Comparison of ENCODE assay signal across 11 cellular contexts in genomic region chr9:98709968-98710965, GRCh38. TPM values are rescaled to one million over a fixed set of nuclear protein-coding genes. Genes with fewer than 3 reads are reported as not detected.
DNase-seq lines count a peak whose midpoint lies in the region; ATAC-seq, FAIRE-seq and TF ChIP-seq lines count a peak whose summit lies in the region.
"Had no signal": no experiment of that assay in that cellular context is flagged by ENCODE, and none has a peak within 500 bp of the region (broad histone marks: within the 10 kb centered on the region; RNA-seq: fewer than 3 reads in every experiment).

No MANE protein-coding gene starts in this region.

- DNase-seq in AG08396 (ENCODE audit: low spot score) (peak; percentile 63), HT-29 (ENCODE audit: low spot score) (peak; percentile 40), amniotic epithelial cell (ENCODE audit: low read depth) (peak; percentile 73), SHP77 (lab: John Stamatoyannopoulos, UW) (no peak), kidney (no peak)
- DNase-seq in activated CD8-positive, alpha-beta T cell treated with anti-CD3 and anti-CD28 coated beads for 36 hours: no peak
- DNase-seq: activated naive CD8-positive, alpha-beta T cell treated with anti-CD3 and anti-CD28 coated beads, Interleukin-2, amount 10 ng/mL, durations not matched to agents 7 days and 5 days; stimulated activated CD4-positive, alpha-beta T cell treated with anti-CD3 and anti-CD28 coated beads, Interleukin-4, amount 100 ng/mL, for 24 hours; T-helper 2 cell had no signal

- H3K9ac ChIP-seq in iPS-20b (ENCODE audit: low read depth, low read length): no peak overlapping the region
- no peak overlapping the region for H3K9ac ChIP-seq in kidney (ENCODE audit: low read length in 2 of 2)

- H3K36me3 Mint-ChIP-seq in activated CD8-positive, alpha-beta T cell treated with anti-CD3 and anti-CD28 coated beads for 36 hours (ENCODE audit: low read depth): no peaks in the 10 kb centered on the region
- H3K36me3 Mint-ChIP-seq: activated naive CD8-positive, alpha-beta T cell treated with anti-CD3 and anti-CD28 coated beads, Interleukin-2, amount 10 ng/mL, durations not matched to agents 7 days and 5 days had no signal

- TF ChIP-seq CTCF in kidney (IDR thresholded peaks at IDR 0.05; ENCODE audit: borderline replicate concordance, extremely low read depth, insufficient read depth): no peak
- no peak for TF ChIP-seq CTCF in activated CD8-positive, alpha-beta T cell treated with anti-CD3 and anti-CD28 coated beads for 36 hours (IDR thresholded peaks at IDR 0.05)

- H3K9me3 ChIP-seq in iPS-20b (ENCODE audit: insufficient read depth, low read depth, low read length) (no peaks in the 10 kb centered on the region), kidney (ENCODE audit: control insufficient read depth in 1 of 2, low read length in 2 of 2) (no peaks in the 10 kb centered on the region)

- H3K4me1 Mint-ChIP-seq in activated CD8-positive, alpha-beta T cell treated with anti-CD3 and anti-CD28 coated beads for 36 hours (ENCODE audit: low read depth): peaks cover 2% of the 10 kb centered on the region
- H3K4me1 Mint-ChIP-seq: activated naive CD8-positive, alpha-beta T cell treated with anti-CD3 and anti-CD28 coated beads, Interleukin-2, amount 10 ng/mL, durations not matched to agents 7 days and 5 days had no signal

- intact Hi-C loops in kidney (cut with DNase I): no loop called here
- intact Hi-C loops in activated CD8-positive, alpha-beta T cell treated with anti-CD3 and anti-CD28 coated beads for 36 hours (cut with micrococcal nuclease): no loop called here

- no peaks in the 10 kb centered on the region for H3K36me3 ChIP-seq in iPS-20b (ENCODE audit: insufficient read depth, low read depth, low read length)
- no peaks in the 10 kb centered on the region for H3K36me3 ChIP-seq in kidney (ENCODE audit: control insufficient read depth in 1 of 2, insufficient read depth in 2 of 2, low read length in 2 of 2)

- H3K9me3 Mint-ChIP-seq in activated CD8-positive, alpha-beta T cell treated with anti-CD3 and anti-CD28 coated beads for 36 hours: no peaks in the 10 kb centered on the region
- H3K9me3 Mint-ChIP-seq: activated naive CD8-positive, alpha-beta T cell treated with anti-CD3 and anti-CD28 coated beads, Interleukin-2, amount 10 ng/mL, durations not matched to agents 7 days and 5 days had no signal

- POLR2A ChIA-PET in activated CD8-positive, alpha-beta T cell treated with anti-CD3 and anti-CD28 coated beads for 36 hours (lab: Charles Lee): no interaction called here

- H3K27ac ChIP-seq in iPS-20b (ENCODE audit: low read length) (no peak overlapping the region), kidney (ENCODE audit: low read depth in 2 of 2, low read length in 2 of 2) (no peak overlapping the region)

- peaks cover 57% of the 10 kb centered on the region for H3K27me3 Mint-ChIP-seq in activated CD8-positive, alpha-beta T cell treated with anti-CD3 and anti-CD28 coated beads for 36 hours

- H3K4me1 ChIP-seq in iPS-20b (ENCODE audit: insufficient read depth, low read length) (no peaks in the 10 kb centered on the region), kidney (ENCODE audit: control insufficient read depth in 1 of 2, insufficient read depth in 1 of 2, low read depth in 1 of 2, low read length in 2 of 2) (peaks cover 0 to 8% of the 10 kb centered on the region in 2 donors)

- CTCF ChIA-PET in activated CD8-positive, alpha-beta T cell treated with anti-CD3 and anti-CD28 coated beads for 36 hours (lab: Charles Lee): no interaction called here

- H3K27ac Mint-ChIP-seq in activated CD8-positive, alpha-beta T cell treated with anti-CD3 and anti-CD28 coated beads for 36 hours: no peak overlapping the region
- H3K27ac Mint-ChIP-seq: activated naive CD8-positive, alpha-beta T cell treated with anti-CD3 and anti-CD28 coated beads, Interleukin-2, amount 10 ng/mL, durations not matched to agents 7 days and 5 days had no signal

- FAIRE-seq in kidney (lab: Jason Lieb, UNC): no peak

- H3K27me3 ChIP-seq in iPS-20b (ENCODE audit: insufficient read depth, low read length): peaks cover 90% of the 10 kb centered on the region

- peak overlapping the region; percentile 54; the same call in 1 of the 2 replicates for H3K4me3 ChIP-seq in iPS-20b (ENCODE audit: low read length)
- H3K4me3 ChIP-seq in kidney (ENCODE audit: low read length in 2 of 2): no peak overlapping the region

- no peak for ATAC-seq in HG02981 (IDR thresholded peaks at IDR 0.05; ENCODE audit: unreplicated experiment)
- ATAC-seq in activated CD8-positive, alpha-beta T cell treated with anti-CD3 and anti-CD28 coated beads for 36 hours: no peak

- H3K4me3 Mint-ChIP-seq in activated CD8-positive, alpha-beta T cell treated with anti-CD3 and anti-CD28 coated beads for 36 hours: no peak overlapping the region
- H3K4me3 Mint-ChIP-seq: activated naive CD8-positive, alpha-beta T cell treated with anti-CD3 and anti-CD28 coated beads, Interleukin-2, amount 10 ng/mL, durations not matched to agents 7 days and 5 days had no signal

RNA-seq across cellular contexts. Expression of gene GABBR2, which starts 1.5 kb away (rescaled TPM):
- total RNA-seq in HT-29 (2014; rRNA removed; shearing (Covaris generic)): not detected in 2 replicates
- 0.06 TPM for total RNA-seq in kidney
- not detected for polyA plus RNA-seq in kidney (ENCODE audit: insufficient read depth, low read depth, low replicate concordance)
- not detected for total RNA-seq in activated CD8-positive, alpha-beta T cell treated with anti-CD3 and anti-CD28 coated beads for 36 hours
- total RNA-seq: activated naive CD8-positive, alpha-beta T cell treated with anti-CD3 and anti-CD28 coated beads, Interleukin-2, amount 10 ng/mL, durations not matched to agents 7 days and 5 days had no signal

Comparison
In these comparisons a context has a peak if more than half of its experiments do, and no peak if none do; other contexts are left out.
1. DNase-seq: peak in AG08396 (single experiment), HT-29 (single experiment) and amniotic epithelial cell (single experiment); none in SHP77 (0 of 2), kidney (single experiment) and activated CD8-positive, alpha-beta T cell treated with anti-CD3 and anti-CD28 coated beads for 36 hours (single experiment).